In genomic region chr16:27950488-27950887, GRCh38 we compare ENCODE assay signal across 33 cellular contexts.
"Had no signal": no experiment of that assay in that cellular context is flagged by ENCODE, and none has a peak within 500 bp of the region (broad histone marks: within the 10 kb centered on the region; RNA-seq: fewer than 3 reads in every experiment).

No MANE protein-coding gene starts in this region.

- H3K27me3 ChIP-seq: ascending aorta, breast epithelium, cardiac muscle cell, foreskin keratinocyte, gastrocnemius medialis had no signal

- H3K4me3 ChIP-seq: ascending aorta, breast epithelium, cardiac muscle cell, esophagus muscularis mucosa, gastrocnemius medialis, heart left ventricle had no signal

- H3K9me3 ChIP-seq: gastrocnemius medialis had no signal

- H3K4me3 Mint-ChIP-seq: activated CD4-positive, alpha-beta memory T cell treated with anti-CD3 and anti-CD28 coated beads, Interleukin-2, amount 10 ng/mL, durations not matched to agents 7 days and 5 days; activated CD4-positive, alpha-beta T cell treated with anti-CD3 and anti-CD28 coated beads, Interleukin-2, amount 10 ng/mL, durations not matched to agents 7 days and 5 days; activated naive CD4-positive, alpha-beta T cell treated with anti-CD3 and anti-CD28 coated beads, Interleukin-2, amount 10 ng/mL, durations not matched to agents 7 days and 5 days; activated naive CD8-positive, alpha-beta T cell treated with anti-CD3 and anti-CD28 coated beads, Interleukin-2, amount 10 ng/mL, durations not matched to agents 7 days and 5 days; activated T-cell treated with anti-CD3 and anti-CD28 coated beads, Interleukin-2, amount 50 U/mL, for 24 hours; activated T-cell treated with anti-CD3 and anti-CD28 coated beads, Interleukin-2, amount 50 U/mL, for 72 hours; brain; central memory CD8-positive, alpha-beta T cell; effector memory CD8-positive, alpha-beta T cell; WTC11 had no signal

- DNase-seq: activated CD4-positive, alpha-beta memory T cell treated with anti-CD3 and anti-CD28 coated beads, Interleukin-2, amount 10 ng/mL, durations not matched to agents 7 days and 5 days; activated CD4-positive, alpha-beta T cell treated with anti-CD3 and anti-CD28 coated beads for 1 hour; activated CD4-positive, alpha-beta T cell treated with anti-CD3 and anti-CD28 coated beads for 4 hours; activated CD4-positive, alpha-beta T cell treated with anti-CD3 and anti-CD28 coated beads, Interleukin-2, amount 10 ng/mL, durations not matched to agents 7 days and 5 days; activated CD4-positive, alpha-beta T cell treated with anti-CD3 and anti-CD28 coated beads, Interleukin-2, amount 50 U/mL, for 4 hours; activated CD8-positive, alpha-beta memory T cell treated with anti-CD3 and anti-CD28 coated beads, Interleukin-2, amount 50 U/mL, for 48 hours; activated gamma-delta T cell; activated naive CD4-positive, alpha-beta T cell; activated naive CD4-positive, alpha-beta T cell treated with anti-CD3 and anti-CD28 coated beads, Interleukin-2, amount 10 ng/mL, durations not matched to agents 7 days and 5 days; activated naive CD8-positive, alpha-beta T cell treated with anti-CD3 and anti-CD28 coated beads, Interleukin-2, amount 10 ng/mL, durations not matched to agents 7 days and 5 days; activated T-cell treated with anti-CD3 and anti-CD28 coated beads for 4 hours; activated T-cell treated with anti-CD3 and anti-CD28 coated beads, Interleukin-2, amount 50 U/mL, for 24 hours; activated T-cell treated with anti-CD3 and anti-CD28 coated beads, Interleukin-2, amount 50 U/mL, for 72 hours; cortex of kidney; dermis blood vessel endothelial cell; effector CD4-positive, alpha-beta T cell; effector memory CD8-positive, alpha-beta T cell; erythroblast; foreskin keratinocyte; gastrocnemius medialis; glutamatergic neuron; heart left ventricle; T-helper 2 cell had no signal

- H3K4me1 ChIP-seq: breast epithelium, esophagus muscularis mucosa, foreskin keratinocyte, gastrocnemius medialis, heart left ventricle had no signal

- H3K4me1 Mint-ChIP-seq: activated CD4-positive, alpha-beta memory T cell treated with anti-CD3 and anti-CD28 coated beads, Interleukin-2, amount 10 ng/mL, durations not matched to agents 7 days and 5 days; activated CD4-positive, alpha-beta T cell treated with anti-CD3 and anti-CD28 coated beads, Interleukin-2, amount 10 ng/mL, durations not matched to agents 7 days and 5 days; activated naive CD4-positive, alpha-beta T cell treated with anti-CD3 and anti-CD28 coated beads, Interleukin-2, amount 10 ng/mL, durations not matched to agents 7 days and 5 days; activated naive CD8-positive, alpha-beta T cell treated with anti-CD3 and anti-CD28 coated beads, Interleukin-2, amount 10 ng/mL, durations not matched to agents 7 days and 5 days; central memory CD8-positive, alpha-beta T cell; WTC11 had no signal

- FAIRE-seq: TTC549 had no signal

- H3K27ac Mint-ChIP-seq: activated CD4-positive, alpha-beta memory T cell treated with anti-CD3 and anti-CD28 coated beads, Interleukin-2, amount 10 ng/mL, durations not matched to agents 7 days and 5 days; activated CD4-positive, alpha-beta T cell treated with anti-CD3 and anti-CD28 coated beads, Interleukin-2, amount 10 ng/mL, durations not matched to agents 7 days and 5 days; activated naive CD4-positive, alpha-beta T cell treated with anti-CD3 and anti-CD28 coated beads, Interleukin-2, amount 10 ng/mL, durations not matched to agents 7 days and 5 days; activated naive CD4-positive, alpha-beta T cell treated with anti-CD3 and anti-CD28 coated beads, Interleukin-2, amount 50 U/mL, for 72 hours; activated naive CD8-positive, alpha-beta T cell treated with anti-CD3 and anti-CD28 coated beads, Interleukin-2, amount 10 ng/mL, durations not matched to agents 7 days and 5 days; activated T-cell treated with anti-CD3 and anti-CD28 coated beads, Interleukin-2, amount 50 U/mL, for 24 hours; activated T-cell treated with anti-CD3 and anti-CD28 coated beads, Interleukin-2, amount 50 U/mL, for 72 hours; brain; effector memory CD8-positive, alpha-beta T cell; WTC11 had no signal

- H3K36me3 Mint-ChIP-seq: activated naive CD8-positive, alpha-beta T cell treated with anti-CD3 and anti-CD28 coated beads, Interleukin-2, amount 10 ng/mL, durations not matched to agents 7 days and 5 days had no signal

- ATAC-seq: activated naive CD4-positive, alpha-beta T cell treated with anti-CD3 and anti-CD28 coated beads, Interleukin-2, amount 50 U/mL, for 72 hours; activated T-cell treated with anti-CD3 and anti-CD28 coated beads, Interleukin-2, amount 50 U/mL, for 72 hours; effector memory CD8-positive, alpha-beta T cell; foreskin keratinocyte; gastrocnemius medialis; heart left ventricle; WTC11 had no signal

- H3K27ac ChIP-seq: ascending aorta, breast epithelium, cardiac muscle cell, esophagus muscularis mucosa, foreskin keratinocyte, gastrocnemius medialis, heart left ventricle, VCaP had no signal

- H3K36me3 ChIP-seq: ascending aorta, breast epithelium, cardiac muscle cell, esophagus muscularis mucosa, gastrocnemius medialis, heart left ventricle had no signal
